Comparison of ENCODE assay signal across 1 cellular context in the genomic region with DNA sequence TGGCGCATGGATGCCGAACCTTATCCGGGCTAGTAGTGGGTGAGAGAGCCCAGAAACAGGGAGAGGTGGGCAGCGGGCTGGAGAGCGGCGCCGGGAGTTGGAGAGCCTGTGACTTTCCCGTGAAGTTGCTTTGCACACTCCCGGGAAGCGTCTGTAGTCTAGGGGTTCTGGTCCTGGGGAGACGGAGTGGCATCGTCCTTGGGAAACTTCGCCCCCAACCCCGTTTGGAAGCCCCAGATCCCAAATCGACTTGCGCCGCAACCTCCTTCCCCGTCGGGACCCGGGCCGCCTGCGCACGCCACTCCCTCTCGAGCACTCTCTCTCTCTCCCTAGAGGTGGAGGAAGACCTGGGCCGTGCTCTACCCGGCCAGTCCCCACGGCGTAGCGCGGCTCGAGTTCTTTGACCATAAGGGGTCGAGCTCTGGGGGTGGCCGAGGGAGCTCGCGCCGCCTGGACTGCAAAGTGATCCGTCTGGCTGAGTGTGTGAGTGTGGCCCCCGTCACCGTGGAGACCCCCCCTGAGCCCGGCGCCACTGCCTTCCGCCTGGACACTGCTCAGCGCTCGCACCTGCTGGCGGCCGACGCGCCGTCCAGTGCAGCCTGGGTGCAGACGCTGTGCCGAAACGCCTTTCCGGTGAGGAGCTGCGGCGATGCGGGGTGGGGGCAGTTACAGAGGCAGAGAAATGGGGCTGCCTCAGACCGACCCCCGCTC.
TF ChIP-seq lines count a peak whose summit lies in the region.

No MANE protein-coding gene starts in this region.

TF ChIP-seq in endothelial cell of umbilical vein, 7 proteins besides CTCF, POLR2A, EP300 and RAD21:
- TF ChIP-seq MAX (IDR thresholded peaks at IDR 0.05; ENCODE audit: insufficient read depth, insufficient read length), result no peak
- no peak for TF ChIP-seq GATA2 (IDR thresholded peaks at IDR 0.05; ENCODE audit: insufficient read depth, insufficient read length, low read depth, low read length)
- TF ChIP-seq POLR2AphosphoS5 (IDR thresholded peaks at IDR 0.05; ENCODE audit: insufficient read depth, low read depth, low read length), result no peak
- TF ChIP-seq JUN (IDR thresholded peaks at IDR 0.05; ENCODE audit: borderline replicate concordance, insufficient read depth, insufficient read length, low read depth), result no peak
- TF ChIP-seq EZH2 (IDR thresholded peaks at IDR 0.05; ENCODE audit: borderline replicate concordance, low read depth, low read length, severe bottlenecking), result no peak
- no peak for TF ChIP-seq MYC (IDR thresholded peaks at IDR 0.05; ENCODE audit: low read depth, low read length)
- no peak for TF ChIP-seq FOS (IDR thresholded peaks at IDR 0.05; ENCODE audit: borderline replicate concordance, insufficient read depth, low read length)
